In genomic region chr11:66282468-66283455, GRCh38 we compare ENCODE assay signal across 8 cellular contexts. TPM values are rescaled to one million over a fixed set of nuclear protein-coding genes. Genes with fewer than 3 reads are reported as not detected.
A peak's percentile ranks its signal among the peaks of the same experiment; 100 is the strongest.
DNase-seq lines count a peak whose midpoint lies in the region; ATAC-seq and TF ChIP-seq lines count a peak whose summit lies in the region.

No MANE protein-coding gene starts in this region.

- H3K4me1 ChIP-seq in parathyroid adenoma, result no peaks in the 10 kb centered on the region
- peaks cover 14 to 26% (median 19%) of the 10 kb centered on the region in 4 donors for H3K4me1 ChIP-seq in transverse colon

- no peaks in the 10 kb centered on the region for H3K9me3 ChIP-seq in parathyroid adenoma (ENCODE audit: control insufficient read depth, low read length)
- no peaks in the 10 kb centered on the region for H3K9me3 ChIP-seq in transverse colon

- H2AFZ ChIP-seq in parathyroid adenoma, result no peak overlapping the region

- no peak overlapping the region for H3K4me3 ChIP-seq in parathyroid adenoma (ENCODE audit: low read depth, low read length)
- H3K4me3 ChIP-seq in transverse colon, result no peak overlapping the region

- 33% methylated on average over 14 of the region's 35 CpGs; no CpG with 5 or more reads in 1 of the 2 donors for WGBS in transverse colon (ENCODE audit: low coverage in 1 of 2), 2 donors

- H3K36me3 ChIP-seq in parathyroid adenoma (ENCODE audit: control insufficient read depth, insufficient read depth, low read length) (no peaks in the 10 kb centered on the region), transverse colon (no peaks in the 10 kb centered on the region)

- no peak overlapping the region for H3K4me2 ChIP-seq in parathyroid adenoma (ENCODE audit: low read length)

- H3K27ac ChIP-seq in parathyroid adenoma (no peak overlapping the region), transverse colon (no peak overlapping the region)

- TF ChIP-seq POLR2A in transverse colon (IDR thresholded peaks at IDR 0.05), result no peak

- TF ChIP-seq CTCF in GM12872 (IDR thresholded peaks at IDR 0.05; ENCODE audit: insufficient read depth, low read depth, low read length) (peak; percentile 97), parathyroid adenoma (IDR thresholded peaks at IDR 0.05) (peak; percentile 91), transverse colon (IDR thresholded peaks at IDR 0.05) (peak; percentile 97 to 99 (median 98))

- no peaks in the 10 kb centered on the region for H3K79me2 ChIP-seq in parathyroid adenoma

- ATAC-seq in HG02623 (IDR thresholded peaks at IDR 0.05; ENCODE audit: unreplicated experiment), result peak; percentile 84
- ATAC-seq in SK-N-SH treated with all-trans-retinoic acid at 6 μM for 48 hours, result peak; percentile 88

- H3K27me3 ChIP-seq in parathyroid adenoma (ENCODE audit: control insufficient read depth, insufficient read depth, low read length) (no peaks in the 10 kb centered on the region), transverse colon (no peaks in the 10 kb centered on the region)

- no peak for TF ChIP-seq EP300 in transverse colon (IDR thresholded peaks at IDR 0.05; ENCODE audit: low read depth)

- no peak overlapping the region for H3K9ac ChIP-seq in parathyroid adenoma

- peak; percentile 98 for DNase-seq in NCI-H1105 treated with DMSO at 0.1 percent for 48 hours (lab: John Stamatoyannopoulos, UW)
- peak; percentile 98 for DNase-seq in activated naive CD4-positive, alpha-beta T cell treated with anti-CD3 and anti-CD28 coated beads, Interleukin-2, amount 50 U/mL, for 16 hours
- peak; percentile 67 for DNase-seq in glomerular endothelial cell (ENCODE audit: extremely low read depth, low read depth, low spot score)
- DNase-seq in transverse colon, result peak; percentile 99

- in situ Hi-C loops in transverse colon (cut with MboI; ENCODE audit: low pct_ligation_motif_present in 1 of 4, low pct_unique_long_range_greater_than_20kb in 1 of 4, low sequenced_read_pairs in 3 of 4), result loop anchor here in 1 of 4 donors (10.0 kb wide), 1 partner anchor 58 kb away; no protein-coding TSS in a partner anchor

- intact Hi-C loops in transverse colon (cut with DNase I; ENCODE audit: low total_unique reads), result loop anchor here (10.0 kb wide), 1 partner anchor 58 kb away; no protein-coding TSS in a partner anchor

TF ChIP-seq in SK-N-SH treated with all-trans-retinoic acid at 6 μM for 48 hours, 23 proteins besides CTCF, POLR2A, EP300 and RAD21:
- TF ChIP-seq TCF4 (CRISPR knock-in tag; IDR thresholded peaks at IDR 0.05; ENCODE audit: borderline replicate concordance) (no peak), ESRRG (CRISPR knock-in tag; IDR thresholded peaks at IDR 0.05) (0 out of 2 replicates have a peak, but pooled peaks have one; percentile 52)

RNA-seq across cellular contexts. Expression of gene CNIH2, which starts 4.8 kb away (rescaled TPM):
- total RNA-seq in glomerular endothelial cell (0.15 TPM in 1 of 2 replicates, not detected in the other), transverse colon (under 1 TPM in 1 of 4 donors, not detected in 3; 0.41 TPM)

RNA-seq across cellular contexts. Expression of gene YIF1A, which starts 6.2 kb away (rescaled TPM):
- total RNA-seq in glomerular endothelial cell, result 120 and 142 TPM in 2 replicates
- total RNA-seq in transverse colon, result 10 to 100 TPM; 60.6 to 99.7 (median 72.3) TPM

RNA-seq across cellular contexts. Expression of gene TMEM151A, which starts 8.9 kb away (rescaled TPM):
- total RNA-seq in glomerular endothelial cell (0.05 and 0.58 TPM in 2 replicates), transverse colon (under 1 TPM in 2 of 4 donors, not detected in 2; 0.55 to 0.75 TPM)

RNA-seq across cellular contexts. Expression of gene RAB1B, which starts 14.3 kb away (rescaled TPM):
- 179 and 180 TPM in 2 replicates for total RNA-seq in glomerular endothelial cell
- 100 to 1,000 TPM in 3 of 4 donors, 10 to 100 TPM in 1; 89.8 to 141 (median 131) TPM for total RNA-seq in transverse colon

RNA-seq across cellular contexts. Expression of gene KLC2, which starts 25.3 kb away (rescaled TPM):
- total RNA-seq in glomerular endothelial cell (20.7 and 35.5 TPM in 2 replicates), transverse colon (10 to 100 TPM in 2 of 4 donors, 1 to 10 TPM in 2; 5.1 to 15.6 (median 11.1) TPM)
